In the genomic region with DNA sequence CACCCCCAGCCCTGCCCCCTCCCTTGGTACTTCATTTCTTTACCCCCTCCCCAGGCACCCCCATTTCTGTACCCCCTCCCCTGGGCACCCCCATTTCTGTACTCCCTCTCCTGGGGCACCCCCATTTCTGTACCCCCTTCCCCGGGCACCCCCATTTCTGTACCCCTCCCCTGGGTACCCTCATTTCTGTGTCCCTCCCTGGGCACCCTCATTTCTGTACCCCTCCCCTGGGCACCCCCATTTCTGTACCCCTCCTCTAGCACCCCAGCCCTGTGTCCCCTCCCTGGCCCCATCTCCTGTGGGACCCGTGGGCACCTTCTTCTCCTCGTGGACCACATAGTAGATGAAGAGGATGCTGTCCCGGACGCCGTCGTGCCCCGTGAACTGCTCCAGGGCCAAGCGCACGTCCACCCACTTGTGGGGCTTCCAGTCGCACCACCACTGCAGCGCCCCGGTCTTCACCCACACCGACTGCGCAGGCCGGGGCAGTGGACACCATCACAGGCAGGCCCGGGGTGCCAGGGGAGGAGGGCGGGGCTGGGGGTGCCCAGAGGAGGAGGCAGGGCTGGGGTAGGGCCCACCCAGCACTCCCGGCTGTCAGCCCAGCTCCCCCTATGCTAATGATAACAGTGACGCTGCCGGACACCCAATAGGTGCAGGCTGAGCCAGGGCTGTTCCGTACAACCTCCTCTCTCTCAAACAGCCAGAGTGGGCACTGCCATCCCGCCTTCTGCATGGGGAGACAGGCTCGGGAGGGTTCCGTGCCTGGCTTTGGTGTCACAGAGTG, we compare ENCODE assay signal across 14 cellular contexts. TPM values are rescaled to one million over a fixed set of nuclear protein-coding genes. Genes with fewer than 3 reads are reported as not detected.
DNase-seq lines count a peak whose midpoint lies in the region; ATAC-seq and TF ChIP-seq lines count a peak whose summit lies in the region.
"Had no signal": no experiment of that assay in that cellular context is flagged by ENCODE, and none has a peak within 500 bp of the region (broad histone marks: within the 10 kb centered on the region; RNA-seq: fewer than 3 reads in every experiment).

No MANE protein-coding gene starts in this region.

- no peak for ATAC-seq in HG03521 (IDR thresholded peaks at IDR 0.05; ENCODE audit: unreplicated experiment)

- no CpG with 5 or more reads among the region's 25 CpGs for WGBS in neuronal stem cell (ENCODE audit: extremely low coverage in 2 of 2, insufficient read length in 2 of 2, insufficient replicate concordance in 1 of 2), 2 donors

- peak overlapping the region; percentile 43 for H4K8ac ChIP-seq in neuronal stem cell (ENCODE audit: low read depth, low read length)

- no peak overlapping the region for H2BK12ac ChIP-seq in neuronal stem cell (ENCODE audit: low read length)

- H2AFZ ChIP-seq in neuronal stem cell (ENCODE audit: low read length): no peak overlapping the region
- H2AFZ ChIP-seq: GM23338 had no signal

- H3K27ac ChIP-seq in BLaER1 (no peak overlapping the region), HEK293 (ENCODE audit: extremely low read depth, low read depth, low read length) (no peak overlapping the region), neuronal stem cell (replicated peaks; ENCODE audit: low read length) (no peak overlapping the region)
- H3K27ac ChIP-seq: A549 had no signal

- H3K14ac ChIP-seq in neuronal stem cell (ENCODE audit: low read length): peak overlapping the region; percentile 47

- H3K9me3 ChIP-seq in BLaER1: no peaks in the 10 kb centered on the region
- H3K9me3 ChIP-seq in HEK293 (ENCODE audit: control insufficient read depth, insufficient read depth, low read depth, low read length): no peaks in the 10 kb centered on the region
- no peaks in the 10 kb centered on the region for H3K9me3 ChIP-seq in neuronal stem cell (replicated peaks in 1 of 2; ENCODE audit: control insufficient read depth in 2 of 2, insufficient read depth in 1 of 2, low read depth in 1 of 2, low read length in 2 of 2)
- H3K9me3 ChIP-seq: A549, BE2C had no signal

- no peak overlapping the region for H2BK15ac ChIP-seq in neuronal stem cell (ENCODE audit: low read length)

- H3K4me1 ChIP-seq in BLaER1: peaks cover 50% of the 10 kb centered on the region
- no peaks in the 10 kb centered on the region for H3K4me1 ChIP-seq in HEK293 (ENCODE audit: control insufficient read depth, insufficient read depth, low read length)
- no peaks in the 10 kb centered on the region for H3K4me1 ChIP-seq in neuronal stem cell (ENCODE audit: control insufficient read depth in 2 of 2, insufficient read depth in 1 of 2, low read depth in 1 of 2, low read length in 2 of 2)
- H3K4me1 ChIP-seq: A549, BE2C had no signal

- DNase-seq in iPS-NIHi11 (ENCODE audit: low spot score): peak; percentile 5
- DNase-seq in neuronal stem cell (ENCODE audit: low spot score): no peak
- no peak for DNase-seq in NCI-H526 (lab: John Stamatoyannopoulos, UW)
- no peak for DNase-seq in D341Med (ENCODE audit: low spot score)
- DNase-seq: BE2C; CD8-positive, alpha-beta memory T cell; DMS 273 treated with DMSO at 0.1 percent for 48 hours; H9 had no signal

- H2BK5ac ChIP-seq in neuronal stem cell (ENCODE audit: low read length): no peak overlapping the region

- H2AK5ac ChIP-seq in neuronal stem cell (ENCODE audit: low read depth, low read length): peak overlapping the region; percentile 35

- H3K4me2 ChIP-seq in BLaER1 (peak overlapping the region; percentile 66), neuronal stem cell (ENCODE audit: insufficient read depth, low read length, poor library complexity, severe bottlenecking) (no peak overlapping the region)
- H3K4me2 ChIP-seq: A549, GM23338 had no signal

- POLR2A ChIA-PET in HEK293 (lab: Yijun Ruan, JAX): no interaction called here

- TF ChIP-seq CTCF in HEK293 (tag by site-specific recombination; IDR thresholded peaks at IDR 0.05): no peak

- H2BK120ac ChIP-seq in neuronal stem cell (ENCODE audit: low read depth, low read length): no peak overlapping the region

- no peak overlapping the region for H4K91ac ChIP-seq in neuronal stem cell (ENCODE audit: low read depth, low read length, poor library complexity)

- H3K79me1 ChIP-seq in neuronal stem cell (ENCODE audit: low read depth, low read length): peaks cover 3% of the 10 kb centered on the region

- H3K9ac ChIP-seq in BLaER1: no peak overlapping the region
- H3K9ac ChIP-seq in neuronal stem cell (ENCODE audit: low read depth, low read length, poor library complexity): no peak overlapping the region

- no peaks in the 10 kb centered on the region for H3K27me3 ChIP-seq in BLaER1
- no peaks in the 10 kb centered on the region for H3K27me3 ChIP-seq in neuronal stem cell (ENCODE audit: control insufficient read depth in 3 of 3, insufficient read depth in 3 of 3, low read depth in 1 of 3, low read length in 3 of 3)
- H3K27me3 ChIP-seq: BE2C had no signal

- CTCF ChIA-PET in HEK293 (lab: Yijun Ruan, JAX): interaction anchor here (0.6 kb wide), 1 partner anchor 1862 kb away, joined by 3 read pairs; no protein-coding TSS in a partner anchor

- H3K18ac ChIP-seq in neuronal stem cell (ENCODE audit: low read length): no peak overlapping the region

- no peaks in the 10 kb centered on the region for H4K20me1 ChIP-seq in BLaER1

- no peak overlapping the region for H3K4ac ChIP-seq in neuronal stem cell (ENCODE audit: low read length)

- 0 out of 2 replicates have a peak, but pooled peaks cover 23% of the 10 kb centered on the region for H3K36me3 ChIP-seq in BLaER1
- H3K36me3 ChIP-seq in HEK293 (ENCODE audit: control insufficient read depth in 2 of 2, insufficient read depth in 1 of 2, low read length in 2 of 2): peaks cover 0 to 3% of the 10 kb centered on the region in 2 experiments; a peak in 1 of 3 replicates
- peaks cover 3 to 12% of the 10 kb centered on the region in 2 donors for H3K36me3 ChIP-seq in neuronal stem cell (replicated peaks in 1 of 2; ENCODE audit: control insufficient read depth in 2 of 2, insufficient read depth in 2 of 2, low read length in 2 of 2)
- H3K36me3 ChIP-seq: BE2C had no signal

- no peak overlapping the region for H3K23ac ChIP-seq in neuronal stem cell (ENCODE audit: low read depth, low read length, poor library complexity)

- no peak overlapping the region for H3K4me3 ChIP-seq in BLaER1
- no peak overlapping the region for H3K4me3 ChIP-seq in HEK293 (ENCODE audit: low read depth, low read length)
- no peak overlapping the region for H3K4me3 ChIP-seq in neuronal stem cell (ENCODE audit: low read length in 2 of 2)
- H3K4me3 ChIP-seq: A549, GM23338 had no signal

TF ChIP-seq in HEK293, 187 proteins besides CTCF, POLR2A, EP300 and RAD21:
- TF ChIP-seq REPIN1 (tag by site-specific recombination; IDR thresholded peaks at IDR 0.05; ENCODE audit: low read depth): no peak
- TF ChIP-seq, protein P1, sequence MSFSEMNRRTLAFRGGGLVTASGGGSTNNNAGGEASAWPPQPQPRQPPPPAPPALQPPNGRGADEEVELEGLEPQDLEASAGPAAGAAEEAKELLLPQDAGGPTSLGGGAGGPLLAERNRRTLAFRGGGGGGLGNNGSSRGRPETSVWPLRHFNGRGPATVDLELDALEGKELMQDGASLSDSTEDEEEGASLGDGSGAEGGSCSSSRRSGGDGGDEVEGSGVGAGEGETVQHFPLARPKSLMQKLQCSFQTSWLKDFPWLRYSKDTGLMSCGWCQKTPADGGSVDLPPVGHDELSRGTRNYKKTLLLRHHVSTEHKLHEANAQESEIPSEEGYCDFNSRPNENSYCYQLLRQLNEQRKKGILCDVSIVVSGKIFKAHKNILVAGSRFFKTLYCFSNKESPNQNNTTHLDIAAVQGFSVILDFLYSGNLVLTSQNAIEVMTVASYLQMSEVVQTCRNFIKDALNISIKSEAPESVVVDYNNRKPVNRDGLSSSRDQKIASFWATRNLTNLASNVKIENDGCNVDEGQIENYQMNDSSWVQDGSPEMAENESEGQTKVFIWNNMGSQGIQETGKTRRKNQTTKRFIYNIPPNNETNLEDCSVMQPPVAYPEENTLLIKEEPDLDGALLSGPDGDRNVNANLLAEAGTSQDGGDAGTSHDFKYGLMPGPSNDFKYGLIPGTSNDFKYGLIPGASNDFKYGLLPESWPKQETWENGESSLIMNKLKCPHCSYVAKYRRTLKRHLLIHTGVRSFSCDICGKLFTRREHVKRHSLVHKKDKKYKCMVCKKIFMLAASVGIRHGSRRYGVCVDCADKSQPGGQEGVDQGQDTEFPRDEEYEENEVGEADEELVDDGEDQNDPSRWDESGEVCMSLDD (tag by site-specific recombination; IDR thresholded peaks at IDR 0.05): peak; percentile 92
- TF ChIP-seq ZNF777 (tag by site-specific recombination; IDR thresholded peaks at IDR 0.05; ENCODE audit: borderline replicate concordance): no peak

RNA-seq across cellular contexts. Expression of gene TECPR1, which starts 20.4 kb away (rescaled TPM):
- polyA plus RNA-seq in neuronal stem cell (2013, experiment 1 of 2): 7.3 TPM
- polyA plus RNA-seq in neuronal stem cell (2013, experiment 2 of 2): 7.5 TPM

RNA-seq across cellular contexts. Expression of gene BHLHA15, which starts 20.4 kb away (rescaled TPM):
- 2.4 TPM for polyA plus RNA-seq in neuronal stem cell (2013, experiment 1 of 2)
- 2.2 TPM for polyA plus RNA-seq in neuronal stem cell (2013, experiment 2 of 2)
- polyA plus RNA-seq: AG04450; CD8-positive, alpha-beta memory T cell had no signal

RNA-seq across cellular contexts. Expression of gene BRI3, which starts 49.8 kb away (rescaled TPM):
- polyA plus RNA-seq in neuronal stem cell (2013, experiment 1 of 2): 197 TPM
- 198 TPM for polyA plus RNA-seq in neuronal stem cell (2013, experiment 2 of 2)
